Comparison of ENCODE assay signal across 14 cellular contexts in genomic region chr2:230443540-230443939, GRCh38. TPM values are rescaled to one million over a fixed set of nuclear protein-coding genes. Genes with fewer than 3 reads are reported as not detected.
DNase-seq lines count a peak whose midpoint lies in the region; ATAC-seq and TF ChIP-seq lines count a peak whose summit lies in the region.
"Had no signal": no experiment of that assay in that cellular context is flagged by ENCODE, and none has a peak within 500 bp of the region (broad histone marks: within the 10 kb centered on the region; RNA-seq: fewer than 3 reads in every experiment).

No MANE protein-coding gene starts in this region.

- peaks cover 48% of the 10 kb centered on the region for H3K36me3 ChIP-seq in brain microvascular endothelial cell (replicated peaks)
- H3K36me3 ChIP-seq: uterus had no signal

- no peak for TF ChIP-seq CTCF in brain microvascular endothelial cell (IDR thresholded peaks at IDR 0.05; ENCODE audit: low read depth, low read length, missing control alignments)

- H3K27me3 ChIP-seq in brain microvascular endothelial cell (replicated peaks), result no peaks in the 10 kb centered on the region
- H3K27me3 ChIP-seq: sigmoid colon, uterus had no signal

- peak overlapping the region in 2 of 3 donors; percentile 65 to 81 for H3K27ac Mint-ChIP-seq in IgD-negative memory B cell
- peak overlapping the region; percentile 75 to 82 for H3K27ac Mint-ChIP-seq in natural killer cell treated with Interleukin-12 subunit alpha and Interleukin-12 subunit beta and Interleukin-15 and Interleukin-18, amount 100 ng/mL, for 72 hours

- H3K27me3 Mint-ChIP-seq in IgD-negative memory B cell, result no peaks in the 10 kb centered on the region
- H3K27me3 Mint-ChIP-seq in natural killer cell treated with Interleukin-12 subunit alpha and Interleukin-12 subunit beta and Interleukin-15 and Interleukin-18, amount 100 ng/mL, for 72 hours, result no peaks in the 10 kb centered on the region

- peaks cover 45 to 69% (median 63%) of the 10 kb centered on the region in 3 donors for H3K4me1 Mint-ChIP-seq in IgD-negative memory B cell
- H3K4me1 Mint-ChIP-seq in natural killer cell treated with Interleukin-12 subunit alpha and Interleukin-12 subunit beta and Interleukin-15 and Interleukin-18, amount 100 ng/mL, for 72 hours (ENCODE audit: low read depth in 2 of 2), result peaks cover 54 to 64% of the 10 kb centered on the region in 2 donors

- peaks cover 29% of the 10 kb centered on the region for H3K36me3 Mint-ChIP-seq in IgD-negative memory B cell
- peaks cover 50% of the 10 kb centered on the region for H3K36me3 Mint-ChIP-seq in natural killer cell treated with Interleukin-12 subunit alpha and Interleukin-12 subunit beta and Interleukin-15 and Interleukin-18, amount 100 ng/mL, for 72 hours

- in situ Hi-C loops in brain microvascular endothelial cell (cut with HindIII; ENCODE audit: low pct_ligation_motif_present, low sequenced_read_pairs), result no loop called here

- DNase-seq in EH (ENCODE audit: low read depth) (peak; percentile 89), brain microvascular endothelial cell (peak; percentile 34), NCI-H2171 treated with DMSO at 0.1 percent for 48 hours (lab: John Stamatoyannopoulos, UW) (no peak), DMS53 (lab: John Stamatoyannopoulos, UW) (no peak)
- DNase-seq in natural killer cell treated with Interleukin-12 subunit alpha and Interleukin-12 subunit beta and Interleukin-15 and Interleukin-18, amount 100 ng/mL, for 72 hours (ENCODE audit: low spot score), result no peak
- no peak for DNase-seq in activated effector memory CD4-positive, alpha-beta T cell treated with anti-CD3 and anti-CD28 coated beads, Interleukin-2, amount 50 U/mL, for 16 hours
- DNase-seq: activated naive CD4-positive, alpha-beta T cell; DMS79 treated with DMSO at 0.1 percent for 48 hours; effector memory CD4-positive, alpha-beta T cell; NCI-H2029; PC-9; sigmoid colon; uterus had no signal

- H3K4me3 ChIP-seq in brain microvascular endothelial cell (ENCODE audit: low read depth, low read length), result no peak overlapping the region
- H3K4me3 ChIP-seq: PC-9, sigmoid colon, uterus had no signal

- H3K4me3 Mint-ChIP-seq in IgD-negative memory B cell, result no peak overlapping the region
- H3K4me3 Mint-ChIP-seq in natural killer cell treated with Interleukin-12 subunit alpha and Interleukin-12 subunit beta and Interleukin-15 and Interleukin-18, amount 100 ng/mL, for 72 hours, result peak overlapping the region; percentile 60

- H3K27ac ChIP-seq in brain microvascular endothelial cell, result no peak overlapping the region
- H3K27ac ChIP-seq: PC-9, sigmoid colon, uterus had no signal

- ATAC-seq in natural killer cell treated with Interleukin-12 subunit alpha and Interleukin-12 subunit beta and Interleukin-15 and Interleukin-18, amount 100 ng/mL, for 72 hours, result peak; percentile 74 to 82

- H3K9me3 Mint-ChIP-seq in IgD-negative memory B cell, result no peaks in the 10 kb centered on the region
- no peaks in the 10 kb centered on the region for H3K9me3 Mint-ChIP-seq in natural killer cell treated with Interleukin-12 subunit alpha and Interleukin-12 subunit beta and Interleukin-15 and Interleukin-18, amount 100 ng/mL, for 72 hours

RNA-seq across cellular contexts. Expression of gene SP100, which starts 27.5 kb away (rescaled TPM):
- polyA plus RNA-seq in IgD-negative memory B cell, result 288 TPM
- total RNA-seq in natural killer cell treated with Interleukin-12 subunit alpha and Interleukin-12 subunit beta and Interleukin-15 and Interleukin-18, amount 100 ng/mL, for 72 hours, result 100 to 1,000 TPM; 179 to 190 TPM

Comparison
In these comparisons a context has a peak if more than half of its experiments do, and no peak if none do; other contexts are left out.
1. DNase-seq: peak in EH (single experiment) and brain microvascular endothelial cell (single experiment); none in natural killer cell treated with Interleukin-12 subunit alpha and Interleukin-12 subunit beta and Interleukin-15 and Interleukin-18, amount 100 ng/mL, for 72 hours (single experiment), NCI-H2171 treated with DMSO at 0.1 percent for 48 hours (single experiment), activated effector memory CD4-positive, alpha-beta T cell treated with anti-CD3 and anti-CD28 coated beads, Interleukin-2, amount 50 U/mL, for 16 hours (single experiment) and DMS53 (single experiment).